Comparison of ENCODE assay signal across 40 cellular contexts in genomic region chr10:9735731-9736130, GRCh38.
"Had no signal": no experiment of that assay in that cellular context is flagged by ENCODE, and none has a peak within 500 bp of the region (broad histone marks: within the 10 kb centered on the region; RNA-seq: fewer than 3 reads in every experiment).

No MANE protein-coding gene starts in this region.

- H3K4me3 ChIP-seq: adrenal gland, ascending aorta, body of pancreas, breast epithelium, cardiac muscle cell had no signal

- H3K36me3 Mint-ChIP-seq: activated naive CD4-positive, alpha-beta T cell treated with anti-CD3 and anti-CD28 coated beads, Interleukin-2, amount 10 ng/mL, durations not matched to agents 7 days and 5 days; activated naive CD4-positive, alpha-beta T cell treated with anti-CD3 and anti-CD28 coated beads, Interleukin-2, amount 50 U/mL, for 24 hours; activated naive CD4-positive, alpha-beta T cell treated with anti-CD3 and anti-CD28 coated beads, Interleukin-2, amount 50 U/mL, for 72 hours; activated naive CD8-positive, alpha-beta T cell; activated naive CD8-positive, alpha-beta T cell treated with anti-CD3 and anti-CD28 coated beads for 36 hours; activated naive CD8-positive, alpha-beta T cell treated with anti-CD3 and anti-CD28 coated beads, Interleukin-2, amount 10 ng/mL, durations not matched to agents 7 days and 5 days; brain had no signal

- H3K4me1 Mint-ChIP-seq: activated naive CD4-positive, alpha-beta T cell treated with anti-CD3 and anti-CD28 coated beads, Interleukin-2, amount 10 ng/mL, durations not matched to agents 7 days and 5 days; activated naive CD4-positive, alpha-beta T cell treated with anti-CD3 and anti-CD28 coated beads, Interleukin-2, amount 50 U/mL, for 24 hours; activated naive CD8-positive, alpha-beta T cell treated with anti-CD3 and anti-CD28 coated beads for 36 hours; activated naive CD8-positive, alpha-beta T cell treated with anti-CD3 and anti-CD28 coated beads, Interleukin-2, amount 10 ng/mL, durations not matched to agents 7 days and 5 days; activated naive CD8-positive, alpha-beta T cell treated with anti-CD3 and anti-CD28 coated beads, Interleukin-2, amount 50 U/mL, for 24 hours; activated T-helper 17 cell treated with anti-CD3 and anti-CD28 coated beads, Interleukin-2, amount 50 U/mL, for 72 hours; brain; central memory CD8-positive, alpha-beta T cell had no signal

- H3K27ac Mint-ChIP-seq: activated naive CD4-positive, alpha-beta T cell treated with anti-CD3 and anti-CD28 coated beads for 36 hours; activated naive CD4-positive, alpha-beta T cell treated with anti-CD3 and anti-CD28 coated beads, Interleukin-2, amount 10 ng/mL, durations not matched to agents 7 days and 5 days; activated naive CD4-positive, alpha-beta T cell treated with anti-CD3 and anti-CD28 coated beads, Interleukin-2, amount 50 U/mL, for 24 hours; activated naive CD4-positive, alpha-beta T cell treated with anti-CD3 and anti-CD28 coated beads, Interleukin-2, amount 50 U/mL, for 72 hours; activated naive CD8-positive, alpha-beta T cell; activated naive CD8-positive, alpha-beta T cell treated with anti-CD3 and anti-CD28 coated beads for 36 hours; activated naive CD8-positive, alpha-beta T cell treated with anti-CD3 and anti-CD28 coated beads, Interleukin-2, amount 10 ng/mL, durations not matched to agents 7 days and 5 days; activated naive CD8-positive, alpha-beta T cell treated with anti-CD3 and anti-CD28 coated beads, Interleukin-2, amount 50 U/mL, for 24 hours; activated T-cell treated with anti-CD3 and anti-CD28 coated beads, Interleukin-2, amount 50 U/mL, for 24 hours; activated T-cell treated with anti-CD3 and anti-CD28 coated beads, Interleukin-2, amount 50 U/mL, for 72 hours; activated T-helper 1 cell treated with anti-CD3 and anti-CD28 coated beads, Interleukin-12 subunit alpha, Interleukin-12 subunit beta, Interleukin-2, Interleukin-4 antibody, amounts not matched to agents 30 ng/mL and 10 ng/mL and 1 ng/mL, durations not matched to agents 14 hours and 24 hours and 36 hours; activated T-helper 17 cell treated with anti-CD3 and anti-CD28 coated beads, Interleukin-2, amount 50 U/mL, for 72 hours; activated T-helper 2 cell treated with anti-CD3 and anti-CD28 coated beads, Interferon-gamma antibody, Interleukin-2, Interleukin-4, amounts not matched to agents 10 μg/mL and 5 μg/mL and 100 μg/mL, durations not matched to agents 14 hours and 24 hours and 36 hours; brain had no signal

- DNase-seq: activated effector memory CD4-positive, alpha-beta T cell treated with anti-CD3 and anti-CD28 coated beads, Interleukin-2, amount 50 U/mL, for 16 hours; activated effector memory CD4-positive, alpha-beta T cell treated with Interleukin-2 at 50 U/mL for 16 hours; activated gamma-delta T cell; activated gamma-delta T cell treated with Interleukin-2 at 50 U/mL for 16 hours; activated naive CD4-positive, alpha-beta T cell; activated naive CD4-positive, alpha-beta T cell treated with anti-CD3 and anti-CD28 coated beads for 36 hours; activated naive CD4-positive, alpha-beta T cell treated with anti-CD3 and anti-CD28 coated beads, Interleukin-2, amount 10 ng/mL, durations not matched to agents 7 days and 5 days; activated naive CD4-positive, alpha-beta T cell treated with anti-CD3 and anti-CD28 coated beads, Interleukin-2, amount 50 U/mL, for 16 hours; activated naive CD4-positive, alpha-beta T cell treated with Interleukin-2 at 50 U/mL for 16 hours; activated naive CD8-positive, alpha-beta T cell treated with anti-CD3 and anti-CD28 coated beads for 36 hours; activated naive CD8-positive, alpha-beta T cell treated with anti-CD3 and anti-CD28 coated beads, Interleukin-2, amount 10 ng/mL, durations not matched to agents 7 days and 5 days; activated naive CD8-positive, alpha-beta T cell treated with anti-CD3 and anti-CD28 coated beads, Interleukin-2, amount 50 U/mL, for 24 hours; activated T-cell treated with anti-CD3 and anti-CD28 coated beads, Interleukin-2, amount 50 U/mL, for 1 hour; activated T-cell treated with anti-CD3 and anti-CD28 coated beads, Interleukin-2, amount 50 U/mL, for 24 hours; activated T-cell treated with anti-CD3 and anti-CD28 coated beads, Interleukin-2, amount 50 U/mL, for 4 hours; activated T-cell treated with anti-CD3 and anti-CD28 coated beads, Interleukin-2, amount 50 U/mL, for 48 hours; activated T-cell treated with anti-CD3 and anti-CD28 coated beads, Interleukin-2, amount 50 U/mL, for 72 hours; adrenal gland; amniotic stem cell; amygdala; anterior cingulate cortex; aorta; body of pancreas; brain microvascular endothelial cell; caudate nucleus; central memory CD4-positive, alpha-beta T cell; cerebellar nuclear complex had no signal

- H3K36me3 ChIP-seq: adrenal gland, ascending aorta, brain microvascular endothelial cell, breast epithelium, cardiac muscle cell had no signal

- H3K9me3 ChIP-seq: adrenal gland, ascending aorta, body of pancreas, breast epithelium had no signal

- H3K27me3 ChIP-seq: adrenal gland, ascending aorta, body of pancreas, brain microvascular endothelial cell, breast epithelium, cardiac muscle cell had no signal

- ATAC-seq: activated naive CD4-positive, alpha-beta T cell treated with anti-CD3 and anti-CD28 coated beads, Interleukin-2, amount 50 U/mL, for 72 hours; activated naive CD8-positive, alpha-beta T cell treated with anti-CD3 and anti-CD28 coated beads, Interleukin-2, amount 50 U/mL, for 24 hours; activated T-cell treated with anti-CD3 and anti-CD28 coated beads, Interleukin-2, amount 50 U/mL, for 4 hours; activated T-cell treated with anti-CD3 and anti-CD28 coated beads, Interleukin-2, amount 50 U/mL, for 72 hours; activated T-helper 17 cell treated with anti-CD3 and anti-CD28 coated beads, Interleukin-2, amount 50 U/mL, for 72 hours; body of pancreas had no signal

- H3K27me3 Mint-ChIP-seq: activated naive CD4-positive, alpha-beta T cell treated with anti-CD3 and anti-CD28 coated beads, Interleukin-2, amount 10 ng/mL, durations not matched to agents 7 days and 5 days; activated naive CD8-positive, alpha-beta T cell treated with anti-CD3 and anti-CD28 coated beads for 36 hours; activated naive CD8-positive, alpha-beta T cell treated with anti-CD3 and anti-CD28 coated beads, Interleukin-2, amount 10 ng/mL, durations not matched to agents 7 days and 5 days; activated T-cell treated with anti-CD3 and anti-CD28 coated beads, Interleukin-2, amount 50 U/mL, for 24 hours; brain; central memory CD8-positive, alpha-beta T cell had no signal

- FAIRE-seq: astrocyte, bronchial epithelial cell had no signal

- H3K4me1 ChIP-seq: adrenal gland, ascending aorta, body of pancreas, breast epithelium had no signal

- H3K9me3 Mint-ChIP-seq: activated naive CD4-positive, alpha-beta T cell treated with anti-CD3 and anti-CD28 coated beads, Interleukin-2, amount 10 ng/mL, durations not matched to agents 7 days and 5 days; activated naive CD4-positive, alpha-beta T cell treated with anti-CD3 and anti-CD28 coated beads, Interleukin-2, amount 50 U/mL, for 24 hours; activated naive CD8-positive, alpha-beta T cell treated with anti-CD3 and anti-CD28 coated beads, Interleukin-2, amount 10 ng/mL, durations not matched to agents 7 days and 5 days; activated T-cell treated with anti-CD3 and anti-CD28 coated beads, Interleukin-2, amount 50 U/mL, for 72 hours; activated T-helper 1 cell treated with anti-CD3 and anti-CD28 coated beads, Interleukin-12 subunit alpha, Interleukin-12 subunit beta, Interleukin-2, Interleukin-4 antibody, amounts not matched to agents 30 ng/mL and 10 ng/mL and 1 ng/mL, durations not matched to agents 14 hours and 24 hours and 36 hours; activated T-helper 17 cell treated with anti-CD3 and anti-CD28 coated beads, Interleukin-2, amount 50 U/mL, for 72 hours; activated T-helper 2 cell treated with anti-CD3 and anti-CD28 coated beads, Interferon-gamma antibody, Interleukin-2, Interleukin-4, amounts not matched to agents 10 μg/mL and 5 μg/mL and 100 μg/mL, durations not matched to agents 14 hours and 24 hours and 36 hours had no signal

- H3K27ac ChIP-seq: adrenal gland, ascending aorta, body of pancreas, brain microvascular endothelial cell, breast epithelium, cardiac muscle cell had no signal

- H3K4me3 Mint-ChIP-seq: activated naive CD4-positive, alpha-beta T cell treated with anti-CD3 and anti-CD28 coated beads for 36 hours; activated naive CD4-positive, alpha-beta T cell treated with anti-CD3 and anti-CD28 coated beads, Interleukin-2, amount 10 ng/mL, durations not matched to agents 7 days and 5 days; activated naive CD4-positive, alpha-beta T cell treated with anti-CD3 and anti-CD28 coated beads, Interleukin-2, amount 50 U/mL, for 24 hours; activated naive CD8-positive, alpha-beta T cell; activated naive CD8-positive, alpha-beta T cell treated with anti-CD3 and anti-CD28 coated beads for 36 hours; activated naive CD8-positive, alpha-beta T cell treated with anti-CD3 and anti-CD28 coated beads, Interleukin-2, amount 10 ng/mL, durations not matched to agents 7 days and 5 days; activated naive CD8-positive, alpha-beta T cell treated with anti-CD3 and anti-CD28 coated beads, Interleukin-2, amount 50 U/mL, for 24 hours; activated T-cell treated with anti-CD3 and anti-CD28 coated beads, Interleukin-2, amount 50 U/mL, for 24 hours; activated T-cell treated with anti-CD3 and anti-CD28 coated beads, Interleukin-2, amount 50 U/mL, for 4 hours; activated T-cell treated with anti-CD3 and anti-CD28 coated beads, Interleukin-2, amount 50 U/mL, for 72 hours; activated T-helper 1 cell treated with anti-CD3 and anti-CD28 coated beads, Interleukin-12 subunit alpha, Interleukin-12 subunit beta, Interleukin-2, Interleukin-4 antibody, amounts not matched to agents 30 ng/mL and 10 ng/mL and 1 ng/mL, durations not matched to agents 14 hours and 24 hours and 36 hours; activated T-helper 17 cell treated with anti-CD3 and anti-CD28 coated beads, Interleukin-2, amount 50 U/mL, for 72 hours; brain; central memory CD8-positive, alpha-beta T cell had no signal
